In genomic region chr10:24603333-24603732, GRCh38 we compare ENCODE assay signal across 12 cellular contexts.
DNase-seq lines count a peak whose midpoint lies in the region; ATAC-seq and TF ChIP-seq lines count a peak whose summit lies in the region.
"Had no signal": no experiment of that assay in that cellular context is flagged by ENCODE, and none has a peak within 500 bp of the region (broad histone marks: within the 10 kb centered on the region; RNA-seq: fewer than 3 reads in every experiment).

No MANE protein-coding gene starts in this region.

- TF ChIP-seq CTCF in IMR-90 (conservative IDR thresholded peaks at IDR 0.05; ENCODE audit: low read depth, low read length), result no peak

- peaks cover 3% of the 10 kb centered on the region; the same call in 1 of the 2 replicates for H3K9me1 ChIP-seq in IMR-90 (ENCODE audit: insufficient read depth, low read length)

- H2BK20ac ChIP-seq in IMR-90 (ENCODE audit: low read depth, low read length), result no peak overlapping the region

- H3K9me3 ChIP-seq in IMR-90 (ENCODE audit: control insufficient read depth, insufficient read depth, low read length) (no peaks in the 10 kb centered on the region), adipocyte (ENCODE audit: control insufficient read depth, low read length) (no peaks in the 10 kb centered on the region)

- BruUV-seq in IMR-90 (replicated peaks; lab: Mats Ljungman, UMichigan), result no TSS peak

- DNase-seq in CD1c-positive myeloid dendritic cell (ENCODE audit: extremely low spot score) (peak; percentile 52), IMR-90 (peak; percentile 70), adipocyte (ENCODE audit: low read depth) (peak; percentile 35), kidney glomerular epithelial cell (lab: John Stamatoyannopoulos, UW) (peak; percentile 21), GM19238 (ENCODE audit: insufficient read length, low spot score) (no peak), DMS153 (lab: John Stamatoyannopoulos, UW) (no peak)
- no peak for DNase-seq in naive thymus-derived CD8-positive, alpha-beta T cell
- DNase-seq: activated effector memory CD4-positive, alpha-beta T cell treated with anti-CD3 and anti-CD28 coated beads, Interleukin-2, amount 50 U/mL, for 16 hours; NCI-H510A; right cardiac atrium; T-cell had no signal

- ATAC-seq in IMR-90 (ENCODE audit: low read depth), result peak; percentile 85
- ATAC-seq in HG02840 (IDR thresholded peaks at IDR 0.05; ENCODE audit: low FRiP score, unreplicated experiment), result no peak
- no peak for ATAC-seq in naive thymus-derived CD8-positive, alpha-beta T cell
- ATAC-seq: T-cell had no signal

- H3K4ac ChIP-seq in IMR-90 (ENCODE audit: low read depth, low read length), result peak overlapping the region; percentile 9; the same call in 1 of the 2 replicates

- H3K27me3 ChIP-seq in IMR-90 (ENCODE audit: control insufficient read depth, insufficient read depth, low read length) (no peaks in the 10 kb centered on the region), adipocyte (replicated peaks; ENCODE audit: control insufficient read depth, insufficient read depth, low read length) (no peaks in the 10 kb centered on the region)

- H3K18ac ChIP-seq in IMR-90 (ENCODE audit: low read depth, low read length), result peak overlapping the region; percentile 48; the same call in 1 of the 2 replicates

- H3K4me1 Mint-ChIP-seq in naive thymus-derived CD8-positive, alpha-beta T cell, result peaks cover 0 to 8% (median 2%) of the 10 kb centered on the region in 4 donors

- 0 out of 2 replicates have a peak overlapping the region, but pooled peaks have one; percentile 4 for H2BK120ac ChIP-seq in IMR-90 (ENCODE audit: low read depth, low read length)

- in situ Hi-C loops in IMR-90 (cut with MboI; ENCODE audit: low sequenced_read_pairs), result no loop called here

- peak overlapping the region; percentile 60; the same call in 1 of the 2 replicates for H3K4me2 ChIP-seq in IMR-90 (ENCODE audit: low read depth, low read length)

- H4K8ac ChIP-seq in IMR-90 (ENCODE audit: low read depth in 2 of 2, low read length in 2 of 2), result peak overlapping the region in 1 of 2 experiments; percentile 44; a peak in 2 of 4 replicates

- no peak for TF ChIP-seq RAD21 in IMR-90 (IDR thresholded peaks at IDR 0.05; ENCODE audit: low read length)

- H3K36me3 ChIP-seq in IMR-90 (ENCODE audit: control insufficient read depth, insufficient read depth, low read length), result peaks cover 30% of the 10 kb centered on the region
- H3K36me3 ChIP-seq in adipocyte (ENCODE audit: control insufficient read depth, insufficient read depth, low read length, severe bottlenecking), result peaks cover 78% of the 10 kb centered on the region

- no peak overlapping the region; the same call in 2 of the 3 replicates for H2BK15ac ChIP-seq in IMR-90 (ENCODE audit: low read depth, low read length)

- no peak overlapping the region for H2AK9ac ChIP-seq in IMR-90 (replicated peaks; ENCODE audit: low read depth, low read length, poor library complexity)

- H3K36me3 Mint-ChIP-seq in naive thymus-derived CD8-positive, alpha-beta T cell, result peaks cover 17 to 58% (median 39%) of the 10 kb centered on the region in 3 donors

- H3K27me3 Mint-ChIP-seq in naive thymus-derived CD8-positive, alpha-beta T cell, result no peaks in the 10 kb centered on the region
- H3K27me3 Mint-ChIP-seq: T-cell had no signal

- H3K4me3 Mint-ChIP-seq in naive thymus-derived CD8-positive, alpha-beta T cell, result no peak overlapping the region
- H3K4me3 Mint-ChIP-seq: T-cell had no signal

- no peak overlapping the region for H3K4me3 ChIP-seq in IMR-90 (ENCODE audit: insufficient read depth, low read depth, low read length)
- H3K4me3 ChIP-seq in adipocyte (ENCODE audit: low read length), result no peak overlapping the region

- no peak for TF ChIP-seq POLR2A in IMR-90 (IDR thresholded peaks at IDR 0.05; ENCODE audit: low read depth, low read length)

- no peak overlapping the region for H3K56ac ChIP-seq in IMR-90 (ENCODE audit: extremely low read depth, insufficient read depth, low read length)

- intact Hi-C loops in IMR-90 (cut with micrococcal nuclease), result no loop called here

- H3K27ac ChIP-seq in IMR-90 (ENCODE audit: insufficient read depth, low read length), result no peak overlapping the region

- peak overlapping the region; percentile 64 for H2BK5ac ChIP-seq in IMR-90 (ENCODE audit: low read depth, low read length, poor library complexity, severe bottlenecking)

- H4K91ac ChIP-seq in IMR-90 (ENCODE audit: insufficient read depth, low read depth, low read length), result peak overlapping the region; percentile 20; the same call in 1 of the 2 replicates

- peaks cover 4% of the 10 kb centered on the region; the same call in 1 of the 2 replicates for H3K4me1 ChIP-seq in IMR-90 (ENCODE audit: control insufficient read depth, insufficient read depth, low read length)
- H3K4me1 ChIP-seq in adipocyte (ENCODE audit: control insufficient read depth, insufficient read depth, low read length), result peaks cover 18% of the 10 kb centered on the region

- H3K27ac Mint-ChIP-seq in naive thymus-derived CD8-positive, alpha-beta T cell, result peak overlapping the region in 2 of 10 donors; percentile 12 to 53
- H3K27ac Mint-ChIP-seq: T-cell had no signal

- no peak overlapping the region for H2AFZ ChIP-seq in IMR-90 (replicated peaks; ENCODE audit: low read length, poor library complexity)

- H3K14ac ChIP-seq in IMR-90 (replicated peaks; ENCODE audit: low read depth, low read length), result no peak overlapping the region

- POLR2A ChIA-PET in IMR-90 (lab: Charles Lee; ENCODE audit: unreplicated experiment), result no interaction called here
- POLR2A ChIA-PET in naive thymus-derived CD8-positive, alpha-beta T cell (lab: Charles Lee), result no interaction called here

- no peaks in the 10 kb centered on the region; the same call in 1 of the 2 replicates for H4K20me1 ChIP-seq in IMR-90 (ENCODE audit: insufficient read depth, low read length)

- no peaks in the 10 kb centered on the region for H3K9me3 Mint-ChIP-seq in naive thymus-derived CD8-positive, alpha-beta T cell
- H3K9me3 Mint-ChIP-seq: T-cell had no signal

- peak overlapping the region; percentile 67; the same call in 1 of the 2 replicates for H4K5ac ChIP-seq in IMR-90 (ENCODE audit: low read depth, low read length)

- dilution Hi-C loops in IMR-90 (cut with HindIII; ENCODE audit: low sequenced_read_pairs, unreplicated experiment), result no loop called here

- no CpG with 5 or more reads among the region's 2 CpGs for WGBS in IMR-90 (ENCODE audit: extremely low coverage in 2 of 2, insufficient read length in 1 of 2), 2 experiments

- H3K9ac ChIP-seq in IMR-90 (ENCODE audit: low read depth, low read length) (no peak overlapping the region), adipocyte (ENCODE audit: low read length) (no peak overlapping the region)

- CTCF ChIA-PET in IMR-90 (lab: Yijun Ruan, JAX), result no interaction called here

- no peak overlapping the region for H2AK5ac ChIP-seq in IMR-90 (ENCODE audit: low read depth, low read length)

- peaks cover 16 to 28% of the 10 kb centered on the region in 2 experiments for H3K79me1 ChIP-seq in IMR-90 (ENCODE audit: low read depth in 1 of 2, low read length in 2 of 2)

- H3K23ac ChIP-seq in IMR-90 (ENCODE audit: low read depth, low read length), result 0 out of 2 replicates have a peak overlapping the region, but pooled peaks have one; percentile 2

TF ChIP-seq in IMR-90, 13 proteins besides CTCF, POLR2A, EP300 and RAD21:
- TF ChIP-seq FOS (IDR thresholded peaks at IDR 0.05; ENCODE audit: low read depth, low read length) (peak; percentile 39; the same call in 1 of the 2 replicates), NFE2L2 (IDR thresholded peaks at IDR 0.05; ENCODE audit: low read depth, low read length) (peak; percentile 59), SMC3 (IDR thresholded peaks at IDR 0.05; ENCODE audit: low read depth, low read length) (no peak), CEBPB (IDR thresholded peaks at IDR 0.05; ENCODE audit: low read depth, low read length) (no peak), MAFK (IDR thresholded peaks at IDR 0.05; ENCODE audit: low read depth, low read length) (peak; percentile 63)
- TF ChIP-seq, protein P1, sequence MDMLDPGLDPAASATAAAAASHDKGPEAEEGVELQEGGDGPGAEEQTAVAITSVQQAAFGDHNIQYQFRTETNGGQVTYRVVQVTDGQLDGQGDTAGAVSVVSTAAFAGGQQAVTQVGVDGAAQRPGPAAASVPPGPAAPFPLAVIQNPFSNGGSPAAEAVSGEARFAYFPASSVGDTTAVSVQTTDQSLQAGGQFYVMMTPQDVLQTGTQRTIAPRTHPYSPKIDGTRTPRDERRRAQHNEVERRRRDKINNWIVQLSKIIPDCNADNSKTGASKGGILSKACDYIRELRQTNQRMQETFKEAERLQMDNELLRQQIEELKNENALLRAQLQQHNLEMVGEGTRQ (IDR thresholded peaks at IDR 0.05; ENCODE audit: low read depth, low read length), result no peak

Comparison
In these comparisons a context has a peak if more than half of its experiments do, and no peak if none do; other contexts are left out.
1. DNase-seq: peak in CD1c-positive myeloid dendritic cell (single experiment), IMR-90 (single experiment), adipocyte (single experiment) and kidney glomerular epithelial cell (single experiment); none in GM19238 (single experiment), DMS153 (single experiment) and naive thymus-derived CD8-positive, alpha-beta T cell (0 of 10).